25 cellular contexts compared by ENCODE assay signal in the genomic region with DNA sequence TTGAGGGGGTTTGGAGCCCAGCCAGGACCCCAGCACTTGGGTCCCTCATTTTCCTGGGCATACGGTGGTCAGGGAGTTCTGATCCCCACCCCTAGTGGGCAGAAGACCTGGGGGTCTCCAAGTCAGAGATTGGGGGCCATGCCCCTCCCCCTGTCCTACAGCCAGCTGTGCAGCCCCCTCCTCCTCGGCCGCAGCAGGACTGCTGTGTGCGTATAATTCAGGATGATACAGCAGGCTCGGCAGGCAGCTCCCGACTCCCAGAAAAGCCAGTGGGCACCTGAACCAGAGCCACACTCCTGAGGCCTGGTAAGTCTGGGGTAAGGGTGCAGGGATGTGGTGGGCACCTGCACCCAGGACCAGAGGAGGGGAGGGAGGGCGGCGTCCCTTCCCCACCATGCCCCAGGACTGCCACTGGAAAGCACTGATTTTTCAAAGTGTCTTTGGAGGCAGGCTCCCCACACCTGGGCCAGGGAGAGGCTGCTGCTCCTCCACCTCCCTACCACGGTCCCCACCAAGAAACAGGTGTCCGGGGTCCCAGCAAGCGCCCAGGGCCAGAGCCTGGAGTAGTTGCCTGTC. TPM values are rescaled to one million over a fixed set of nuclear protein-coding genes. Genes with fewer than 3 reads are reported as not detected.
DNase-seq lines count a peak whose midpoint lies in the region; ATAC-seq and TF ChIP-seq lines count a peak whose summit lies in the region.
"Had no signal": no experiment of that assay in that cellular context is flagged by ENCODE, and none has a peak within 500 bp of the region (broad histone marks: within the 10 kb centered on the region; RNA-seq: fewer than 3 reads in every experiment).

No MANE protein-coding gene starts in this region.

- TF ChIP-seq CTCF in chondrocyte (IDR thresholded peaks at IDR 0.05) (no peak), neural crest cell (conservative IDR thresholded peaks at IDR 0.05) (no peak), upper lobe of right lung (IDR thresholded peaks at IDR 0.05) (no peak)

- no peaks in the 10 kb centered on the region for H3K36me3 ChIP-seq in upper lobe of right lung
- H3K36me3 ChIP-seq: ovary, thyroid gland had no signal

- DNase-seq in left cardiac atrium (peak; percentile 14), cardiac septum (ENCODE audit: low spot score) (no peak), chondrocyte (ENCODE audit: low spot score) (peak; percentile 51), neural crest cell (ENCODE audit: low read depth, low spot score) (no peak), upper lobe of right lung (peak; percentile 54), SKM-1 (lab: John Stamatoyannopoulos, UW; ENCODE audit: unreplicated experiment) (no peak)
- DNase-seq: cortex of kidney; DMS153; GDM1; glutamatergic neuron; GOT3; MV-4-11; NCI-H187 treated with DMSO at 0.1 percent for 48 hours; NCI-H2227 treated with DMSO at 0.1 percent for 48 hours; NCI-H774; SHP77 treated with DMSO at 0.1 percent for 48 hours; stimulated activated CD4-positive, alpha-beta T cell treated with anti-CD3 and anti-CD28 coated beads, Interleukin-1b, Interleukin-23, amount 100 ng/mL, for 48 hours; stimulated activated naive CD4-positive, alpha-beta T cell; thyroid gland had no signal

- ATAC-seq in left cardiac atrium (no peak), upper lobe of right lung (no peak), GM19397 (IDR thresholded peaks at IDR 0.05; ENCODE audit: unreplicated experiment) (no peak), HG03280 (IDR thresholded peaks at IDR 0.05; ENCODE audit: unreplicated experiment) (no peak)

- no peaks in the 10 kb centered on the region for H3K9me3 ChIP-seq in upper lobe of right lung
- H3K9me3 ChIP-seq: ovary, thyroid gland had no signal

- no peak overlapping the region for H3K27ac ChIP-seq in upper lobe of right lung
- H3K27ac ChIP-seq: ovary, thyroid gland, VCaP had no signal

- H3K4me3 Mint-ChIP-seq in chondrocyte (ENCODE audit: unreplicated experiment) (no peak overlapping the region), neural crest cell (peak overlapping the region; percentile 65)
- H3K4me3 Mint-ChIP-seq: activated CD4-positive, alpha-beta memory T cell treated with anti-CD3 and anti-CD28 coated beads for 36 hours had no signal

- H3K4me1 Mint-ChIP-seq in chondrocyte (ENCODE audit: low read depth) (peaks cover 6% of the 10 kb centered on the region), neural crest cell (peaks cover 9% of the 10 kb centered on the region)

- intact Hi-C loops in left cardiac atrium (cut with DNase I) (no loop called here), cardiac septum (cut with DNase I) (no loop called here), upper lobe of right lung (cut with DNase I) (no loop called here)

- H3K36me3 Mint-ChIP-seq in chondrocyte (ENCODE audit: low read depth), result no peaks in the 10 kb centered on the region
- no peaks in the 10 kb centered on the region for H3K36me3 Mint-ChIP-seq in neural crest cell (ENCODE audit: low read depth)
- H3K36me3 Mint-ChIP-seq: activated CD4-positive, alpha-beta memory T cell treated with anti-CD3 and anti-CD28 coated beads for 36 hours had no signal

- H3K27ac Mint-ChIP-seq in chondrocyte (ENCODE audit: unreplicated experiment) (no peak overlapping the region), neural crest cell (ENCODE audit: unreplicated experiment) (no peak overlapping the region)
- H3K27ac Mint-ChIP-seq: activated CD4-positive, alpha-beta memory T cell treated with anti-CD3 and anti-CD28 coated beads for 36 hours had no signal

- H3K4me1 ChIP-seq in upper lobe of right lung, result peaks cover 14% of the 10 kb centered on the region

- peaks cover 82% of the 10 kb centered on the region for H3K27me3 ChIP-seq in upper lobe of right lung

- H3K9me3 Mint-ChIP-seq in chondrocyte (ENCODE audit: low read depth) (no peaks in the 10 kb centered on the region), neural crest cell (no peaks in the 10 kb centered on the region)
- H3K9me3 Mint-ChIP-seq: activated CD4-positive, alpha-beta memory T cell treated with anti-CD3 and anti-CD28 coated beads for 36 hours had no signal

- H3K27me3 Mint-ChIP-seq in chondrocyte (ENCODE audit: low read depth) (peaks cover 28% of the 10 kb centered on the region), neural crest cell (ENCODE audit: low read depth) (peaks cover 33% of the 10 kb centered on the region)

- H3K4me3 ChIP-seq in upper lobe of right lung, result no peak overlapping the region
- H3K4me3 ChIP-seq: ovary, thyroid gland had no signal

RNA-seq across cellular contexts. Expression of a gene that starts 1.9 kb away (rescaled TPM):
- 1 to 10 TPM; 6.0 to 9.5 TPM for total RNA-seq in left cardiac atrium
- 7.4 TPM for total RNA-seq in cardiac septum
- total RNA-seq in chondrocyte, result 0.65 to 0.72 TPM (median 0.68 TPM) in 3 replicates
- 8.5 and 9.4 TPM in 2 replicates for total RNA-seq in neural crest cell
- total RNA-seq in upper lobe of right lung, result 4.3 TPM
- total RNA-seq: OCI-LY7 had no signal

Comparison
In these comparisons a context has a peak if more than half of its experiments do, and no peak if none do; other contexts are left out.
1. DNase-seq: peak in left cardiac atrium (single experiment), chondrocyte (single experiment) and upper lobe of right lung (single experiment); none in cardiac septum (single experiment), neural crest cell (single experiment) and SKM-1 (single experiment).